Comparison of ENCODE assay signal across 10 cellular contexts in the genomic region with DNA sequence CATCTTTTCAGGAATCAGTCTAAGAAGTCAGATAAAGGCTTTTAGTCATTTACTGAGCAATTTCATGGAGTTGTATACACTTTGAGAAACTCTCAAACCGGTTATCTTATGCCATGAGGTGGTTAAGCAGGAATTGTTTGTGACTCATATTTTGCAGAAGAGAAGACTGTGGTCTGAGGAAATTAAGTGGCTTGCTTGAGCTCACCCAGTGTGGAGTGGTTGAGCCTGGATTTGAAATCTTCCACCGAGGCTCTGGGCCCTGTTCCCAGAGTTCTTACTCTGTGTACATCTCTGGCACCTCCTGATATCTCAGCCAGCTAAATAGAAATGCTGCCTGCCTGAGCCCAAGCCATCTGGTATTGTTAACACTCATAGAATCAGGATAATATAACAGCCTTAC. TPM values are rescaled to one million over a fixed set of nuclear protein-coding genes. Genes with fewer than 3 reads are reported as not detected.
DNase-seq lines count a peak whose midpoint lies in the region; ATAC-seq and TF ChIP-seq lines count a peak whose summit lies in the region.
"Had no signal": no experiment of that assay in that cellular context is flagged by ENCODE, and none has a peak within 500 bp of the region (broad histone marks: within the 10 kb centered on the region; RNA-seq: fewer than 3 reads in every experiment).

No MANE protein-coding gene starts in this region.

- H3K9ac ChIP-seq in mammary epithelial cell (ENCODE audit: insufficient read depth, low read length), result no peak overlapping the region
- H3K9ac ChIP-seq: neural progenitor cell had no signal

- TF ChIP-seq EP300 in tibial nerve (IDR thresholded peaks at IDR 0.05), result no peak

- TF ChIP-seq CTCF in AG09319 (IDR thresholded peaks at IDR 0.05; ENCODE audit: low read depth, low read length), result no peak
- TF ChIP-seq CTCF in mammary epithelial cell (conservative IDR thresholded peaks at IDR 0.05 in 1 of 2, IDR thresholded peaks at IDR 0.05 in 1 of 2; ENCODE audit: extremely low read depth in 1 of 2, insufficient read depth in 1 of 2, low read depth in 1 of 2, low read length in 2 of 2), result no peak
- TF ChIP-seq CTCF in tibial nerve (IDR thresholded peaks at IDR 0.05), result no peak

- H3K4me1 ChIP-seq in mammary epithelial cell (ENCODE audit: insufficient read depth, low read length) (peaks cover 8% of the 10 kb centered on the region), tibial nerve (no peaks in the 10 kb centered on the region)

- intact Hi-C loops in mammary epithelial cell (cut with micrococcal nuclease), result no loop called here

- H3K27ac ChIP-seq in mammary epithelial cell (ENCODE audit: insufficient read depth, low read depth, low read length), result no peak overlapping the region
- H3K27ac ChIP-seq in tibial nerve, result no peak overlapping the region
- H3K27ac ChIP-seq: neural progenitor cell had no signal

- no peak overlapping the region for H3K27ac Mint-ChIP-seq in stimulated activated memory B cell treated with anti-CD40 and anti-IgM and Interleukin-4, amounts not matched to agents 10 μg/mL and 1 μg/mL and 100 μg/mL, for 72 hours
- H3K27ac Mint-ChIP-seq: neural progenitor cell had no signal

- peak; percentile 72 for DNase-seq in AG09319 (ENCODE audit: extremely low read depth, low read depth)
- DNase-seq in LHCN-M2 (ENCODE audit: low read depth), result peak; percentile 85
- peak; percentile 92 for DNase-seq in mammary epithelial cell
- peak; percentile 16 for DNase-seq in middle frontal gyrus (ENCODE audit: extremely low spot score, low spot score)
- no peak for DNase-seq in tibial nerve (ENCODE audit: low spot score in 2 of 2)
- DNase-seq in NAMALWA (ENCODE audit: low spot score), result no peak
- DNase-seq: NCI-H1105 treated with DMSO at 0.1 percent for 48 hours had no signal

- H3K36me3 ChIP-seq in mammary epithelial cell (ENCODE audit: insufficient read depth, low read length), result no peaks in the 10 kb centered on the region
- no peaks in the 10 kb centered on the region for H3K36me3 ChIP-seq in tibial nerve
- H3K36me3 ChIP-seq: neural progenitor cell had no signal

- H3K4me3 Mint-ChIP-seq in stimulated activated memory B cell treated with anti-CD40 and anti-IgM and Interleukin-4, amounts not matched to agents 10 μg/mL and 1 μg/mL and 100 μg/mL, for 72 hours, result no peak overlapping the region
- H3K4me3 Mint-ChIP-seq: neural progenitor cell had no signal

- H3K9me3 ChIP-seq in mammary epithelial cell (replicated peaks; ENCODE audit: insufficient read depth, low read length) (no peaks in the 10 kb centered on the region), tibial nerve (no peaks in the 10 kb centered on the region)

- no peaks in the 10 kb centered on the region for H3K79me2 ChIP-seq in mammary epithelial cell (ENCODE audit: insufficient read depth, low read length)

- no peaks in the 10 kb centered on the region for H3K27me3 Mint-ChIP-seq in stimulated activated memory B cell treated with anti-CD40 and anti-IgM and Interleukin-4, amounts not matched to agents 10 μg/mL and 1 μg/mL and 100 μg/mL, for 72 hours

- no peak for ATAC-seq in stimulated activated memory B cell treated with anti-CD40 and anti-IgM and Interleukin-4, amounts not matched to agents 10 μg/mL and 1 μg/mL and 100 μg/mL, for 72 hours
- ATAC-seq in GM19467 (IDR thresholded peaks at IDR 0.05; ENCODE audit: unreplicated experiment), result no peak

- peaks cover 3% of the 10 kb centered on the region for H3K9me3 Mint-ChIP-seq in stimulated activated memory B cell treated with anti-CD40 and anti-IgM and Interleukin-4, amounts not matched to agents 10 μg/mL and 1 μg/mL and 100 μg/mL, for 72 hours
- H3K9me3 Mint-ChIP-seq: neural progenitor cell had no signal

- in situ Hi-C loops in mammary epithelial cell (cut with MboI; ENCODE audit: low sequenced_read_pairs in 2 of 2), result no loop called here

- CTCF ChIA-PET in mammary epithelial cell (lab: Charles Lee; ENCODE audit: low non-redundant PET), result no interaction called here

- dilution Hi-C loops in mammary epithelial cell (cut with HindIII; ENCODE audit: low sequenced_read_pairs), result no loop called here

- H2AFZ ChIP-seq in mammary epithelial cell (ENCODE audit: low read depth, low read length), result peak overlapping the region; percentile 60
- H2AFZ ChIP-seq: neural progenitor cell had no signal

- H3K27me3 ChIP-seq in mammary epithelial cell (ENCODE audit: insufficient read depth, low read length) (no peaks in the 10 kb centered on the region), tibial nerve (no peaks in the 10 kb centered on the region)
- H3K27me3 ChIP-seq: neural progenitor cell had no signal

- H3K36me3 Mint-ChIP-seq in stimulated activated memory B cell treated with anti-CD40 and anti-IgM and Interleukin-4, amounts not matched to agents 10 μg/mL and 1 μg/mL and 100 μg/mL, for 72 hours, result no peaks in the 10 kb centered on the region
- H3K36me3 Mint-ChIP-seq: neural progenitor cell had no signal

- no peaks in the 10 kb centered on the region for H4K20me1 ChIP-seq in mammary epithelial cell (ENCODE audit: insufficient read depth, low read length)

- no peak for TF ChIP-seq POLR2A in tibial nerve (IDR thresholded peaks at IDR 0.05)

- WGBS in mammary epithelial cell (ENCODE audit: low coverage, missing lambda C conversion rate), result 6% methylated on average over 2 of the region's 2 CpGs
- 55 to 64% methylated on average over 2 of the region's 2 CpGs for WGBS in tibial nerve, 2 donors

- H3K4me2 ChIP-seq in mammary epithelial cell (ENCODE audit: insufficient read depth, low read depth, low read length), result no peak overlapping the region
- H3K4me2 ChIP-seq: neural progenitor cell had no signal

- H3K4me3 ChIP-seq in mammary epithelial cell (replicated peaks in 1 of 3; ENCODE audit: insufficient read depth in 1 of 3, low read depth in 2 of 3, low read length in 3 of 3), result no peak overlapping the region
- no peak overlapping the region for H3K4me3 ChIP-seq in tibial nerve
- H3K4me3 ChIP-seq: neural progenitor cell had no signal

- peaks cover under 1% of the 10 kb centered on the region for H3K4me1 Mint-ChIP-seq in stimulated activated memory B cell treated with anti-CD40 and anti-IgM and Interleukin-4, amounts not matched to agents 10 μg/mL and 1 μg/mL and 100 μg/mL, for 72 hours

- no TSS peak for BruUV-seq in mammary epithelial cell (replicated peaks; lab: Mats Ljungman, UMichigan)

RNA-seq across cellular contexts. Expression of gene BCL6, which starts 37.8 kb away (rescaled TPM):
- 20.6 and 34.0 TPM in 2 replicates for total RNA-seq in LHCN-M2 (2014; rRNA removed)
- polyA plus RNA-seq in LHCN-M2 (2012), result 11.0 TPM
- 10 to 100 TPM; 14.0 to 26.8 TPM for total RNA-seq in mammary epithelial cell
- 3.9 TPM for polyA plus RNA-seq in mammary epithelial cell
- polyA minus RNA-seq in mammary epithelial cell, result 8.4 TPM
- 100 to 1,000 TPM; 272 to 500 (median 305) TPM for total RNA-seq in tibial nerve

Comparison
In these comparisons a context has a peak if more than half of its experiments do, and no peak if none do; other contexts are left out.
1. DNase-seq: peak in AG09319 (single experiment), LHCN-M2 (single experiment), mammary epithelial cell (single experiment) and middle frontal gyrus (single experiment); none in tibial nerve (0 of 2) and NAMALWA (single experiment).